In genomic region chr16:67892899-67893790, GRCh38 we compare ENCODE assay signal across 1 cellular context.
TF ChIP-seq lines count a peak whose summit lies in the region.

Gene PSKH1, plus strand, starts transcription at chr16:67893254. Its CDS starts 15,496 bp downstream, at chr16:67908750.

TF ChIP-seq in WTC11, 78 proteins besides CTCF, POLR2A, EP300 and RAD21 (continued from another document and continues in another):
- TF ChIP-seq ATF6 (CRISPR knock-in tag; IDR thresholded peaks at IDR 0.05) (no peak), STAT6 (CRISPR knock-in tag; conservative IDR thresholded peaks at IDR 0.05; ENCODE audit: low read depth) (no peak), TCF7 (CRISPR knock-in tag; IDR thresholded peaks at IDR 0.05; ENCODE audit: low read depth) (no peak), OVOL2 (CRISPR knock-in tag; IDR thresholded peaks at IDR 0.05; ENCODE audit: borderline replicate concordance) (no peak), TEAD1 (CRISPR knock-in tag; IDR thresholded peaks at IDR 0.05) (0 out of 2 replicates have a peak, but pooled peaks have one; percentile 18), PRDM15 (CRISPR knock-in tag; IDR thresholded peaks at IDR 0.05) (no peak; the same call in 1 of the 2 replicates), CREM (CRISPR knock-in tag; IDR thresholded peaks at IDR 0.05) (peak; percentile 95), NR3C1 (CRISPR knock-in tag; conservative IDR thresholded peaks at IDR 0.05; ENCODE audit: low read depth) (no peak), ARID4B (CRISPR knock-in tag; IDR thresholded peaks at IDR 0.05; ENCODE audit: borderline replicate concordance) (no peak), ZNF232 (CRISPR knock-in tag; IDR thresholded peaks at IDR 0.05) (0 out of 2 replicates have a peak, but pooled peaks have one; percentile 48), ZNF263 (CRISPR knock-in tag; IDR thresholded peaks at IDR 0.05; ENCODE audit: low read depth) (0 out of 2 replicates have a peak, but pooled peaks have one; percentile 27), ZNF281 (CRISPR knock-in tag; IDR thresholded peaks at IDR 0.05) (no peak), ZNF416 (CRISPR knock-in tag; IDR thresholded peaks at IDR 0.05) (peak; percentile 60; the same call in 1 of the 2 replicates), ELF4 (CRISPR knock-in tag; IDR thresholded peaks at IDR 0.05; ENCODE audit: low read depth) (no peak), TEAD4 (CRISPR knock-in tag; IDR thresholded peaks at IDR 0.05) (no peak), SP1 (CRISPR knock-in tag; conservative IDR thresholded peaks at IDR 0.05) (peak; percentile 93; the same call in 1 of the 2 replicates), ZNF396 (CRISPR knock-in tag; IDR thresholded peaks at IDR 0.05; ENCODE audit: borderline replicate concordance) (no peak), USF2 (CRISPR knock-in tag; IDR thresholded peaks at IDR 0.05) (no peak), ZNF317 (CRISPR knock-in tag; IDR thresholded peaks at IDR 0.05; ENCODE audit: borderline replicate concordance, low read depth) (0 out of 2 replicates have a peak, but pooled peaks have one; percentile 38), FOXP1 (CRISPR knock-in tag; IDR thresholded peaks at IDR 0.05; ENCODE audit: borderline replicate concordance) (peak; percentile 76; the same call in 1 of the 2 replicates), ZNF425 (CRISPR knock-in tag; conservative IDR thresholded peaks at IDR 0.05) (no peak)
- TF ChIP-seq, protein P1, sequence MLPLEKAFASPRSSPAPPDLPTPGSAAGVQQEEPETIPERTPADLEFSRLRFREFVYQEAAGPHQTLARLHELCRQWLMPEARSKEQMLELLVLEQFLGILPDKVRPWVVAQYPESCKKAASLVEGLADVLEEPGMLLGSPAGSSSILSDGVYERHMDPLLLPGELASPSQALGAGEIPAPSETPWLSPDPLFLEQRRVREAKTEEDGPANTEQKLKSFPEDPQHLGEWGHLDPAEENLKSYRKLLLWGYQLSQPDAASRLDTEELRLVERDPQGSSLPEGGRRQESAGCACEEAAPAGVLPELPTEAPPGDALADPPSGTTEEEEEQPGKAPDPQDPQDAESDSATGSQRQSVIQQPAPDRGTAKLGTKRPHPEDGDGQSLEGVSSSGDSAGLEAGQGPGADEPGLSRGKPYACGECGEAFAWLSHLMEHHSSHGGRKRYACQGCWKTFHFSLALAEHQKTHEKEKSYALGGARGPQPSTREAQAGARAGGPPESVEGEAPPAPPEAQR (CRISPR knock-in tag; IDR thresholded peaks at IDR 0.05): no peak
- TF ChIP-seq, protein P2, sequence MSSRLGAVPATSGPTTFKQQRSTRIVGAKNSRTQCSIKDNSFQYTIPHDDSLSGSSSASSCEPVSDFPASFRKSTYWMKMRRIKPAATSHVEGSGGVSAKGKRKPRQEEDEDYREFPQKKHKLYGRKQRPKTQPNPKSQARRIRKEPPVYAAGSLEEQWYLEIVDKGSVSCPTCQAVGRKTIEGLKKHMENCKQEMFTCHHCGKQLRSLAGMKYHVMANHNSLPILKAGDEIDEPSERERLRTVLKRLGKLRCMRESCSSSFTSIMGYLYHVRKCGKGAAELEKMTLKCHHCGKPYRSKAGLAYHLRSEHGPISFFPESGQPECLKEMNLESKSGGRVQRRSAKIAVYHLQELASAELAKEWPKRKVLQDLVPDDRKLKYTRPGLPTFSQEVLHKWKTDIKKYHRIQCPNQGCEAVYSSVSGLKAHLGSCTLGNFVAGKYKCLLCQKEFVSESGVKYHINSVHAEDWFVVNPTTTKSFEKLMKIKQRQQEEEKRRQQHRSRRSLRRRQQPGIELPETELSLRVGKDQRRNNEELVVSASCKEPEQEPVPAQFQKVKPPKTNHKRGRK (CRISPR knock-in tag; IDR thresholded peaks at IDR 0.05; ENCODE audit: borderline replicate concordance): no peak
- TF ChIP-seq, protein P3, sequence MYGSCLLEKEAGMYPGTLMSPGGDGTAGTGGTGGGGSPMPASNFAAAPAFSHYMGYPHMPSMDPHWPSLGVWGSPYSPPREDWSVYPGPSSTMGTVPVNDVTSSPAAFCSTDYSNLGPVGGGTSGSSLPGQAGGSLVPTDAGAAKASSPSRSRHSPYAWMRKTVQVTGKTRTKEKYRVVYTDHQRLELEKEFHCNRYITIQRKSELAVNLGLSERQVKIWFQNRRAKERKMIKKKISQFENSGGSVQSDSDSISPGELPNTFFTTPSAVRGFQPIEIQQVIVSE (CRISPR knock-in tag; IDR thresholded peaks at IDR 0.05; ENCODE audit: borderline replicate concordance): no peak
- TF ChIP-seq, protein P4, sequence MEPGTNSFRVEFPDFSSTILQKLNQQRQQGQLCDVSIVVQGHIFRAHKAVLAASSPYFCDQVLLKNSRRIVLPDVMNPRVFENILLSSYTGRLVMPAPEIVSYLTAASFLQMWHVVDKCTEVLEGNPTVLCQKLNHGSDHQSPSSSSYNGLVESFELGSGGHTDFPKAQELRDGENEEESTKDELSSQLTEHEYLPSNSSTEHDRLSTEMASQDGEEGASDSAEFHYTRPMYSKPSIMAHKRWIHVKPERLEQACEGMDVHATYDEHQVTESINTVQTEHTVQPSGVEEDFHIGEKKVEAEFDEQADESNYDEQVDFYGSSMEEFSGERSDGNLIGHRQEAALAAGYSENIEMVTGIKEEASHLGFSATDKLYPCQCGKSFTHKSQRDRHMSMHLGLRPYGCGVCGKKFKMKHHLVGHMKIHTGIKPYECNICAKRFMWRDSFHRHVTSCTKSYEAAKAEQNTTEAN (CRISPR knock-in tag; IDR thresholded peaks at IDR 0.05): no peak
